In genomic region chr15:64485796-64486195, GRCh38 we compare ENCODE assay signal across 14 cellular contexts. TPM values are rescaled to one million over a fixed set of nuclear protein-coding genes. Genes with fewer than 3 reads are reported as not detected.
DNase-seq lines count a peak whose midpoint lies in the region; ATAC-seq lines count a peak whose summit lies in the region.
"Had no signal": no experiment of that assay in that cellular context is flagged by ENCODE, and none has a peak within 500 bp of the region (broad histone marks: within the 10 kb centered on the region; RNA-seq: fewer than 3 reads in every experiment).

No MANE protein-coding gene starts in this region.

- peaks cover 22% of the 10 kb centered on the region for H3K4me1 Mint-ChIP-seq in stimulated activated naive CD8-positive, alpha-beta T cell treated with anti-CD3 and anti-CD28 coated beads, Interleukin-15, amount 100 ng/mL, for 72 hours
- peaks cover 5% of the 10 kb centered on the region for H3K4me1 Mint-ChIP-seq in activated T-helper 17 cell treated with anti-CD3 and anti-CD28 coated beads, Interleukin-2, amount 50 U/mL, for 72 hours
- H3K4me1 Mint-ChIP-seq in stimulated activated effector memory CD8-positive, alpha-beta T cell treated with anti-CD3 and anti-CD28 coated beads, Interleukin-12 subunit alpha, Interleukin-12 subunit beta, amount 100 ng/mL, for 72 hours = no peaks in the 10 kb centered on the region

- H3K27me3 Mint-ChIP-seq in stimulated activated naive CD8-positive, alpha-beta T cell treated with anti-CD3 and anti-CD28 coated beads, Interleukin-15, amount 100 ng/mL, for 72 hours = no peaks in the 10 kb centered on the region
- no peaks in the 10 kb centered on the region for H3K27me3 Mint-ChIP-seq in activated T-helper 17 cell treated with anti-CD3 and anti-CD28 coated beads, Interleukin-2, amount 50 U/mL, for 72 hours
- H3K27me3 Mint-ChIP-seq: CD4-positive, alpha-beta memory T cell had no signal

- H3K9me3 Mint-ChIP-seq in stimulated activated naive CD8-positive, alpha-beta T cell treated with anti-CD3 and anti-CD28 coated beads, Interleukin-15, amount 100 ng/mL, for 72 hours = no peaks in the 10 kb centered on the region
- no peaks in the 10 kb centered on the region for H3K9me3 Mint-ChIP-seq in activated T-helper 17 cell treated with anti-CD3 and anti-CD28 coated beads, Interleukin-2, amount 50 U/mL, for 72 hours
- H3K9me3 Mint-ChIP-seq in stimulated activated effector memory CD8-positive, alpha-beta T cell treated with anti-CD3 and anti-CD28 coated beads, Interleukin-12 subunit alpha, Interleukin-12 subunit beta, amount 100 ng/mL, for 72 hours = no peaks in the 10 kb centered on the region
- H3K9me3 Mint-ChIP-seq: CD4-positive, alpha-beta memory T cell had no signal

- no peak overlapping the region for H3K27ac Mint-ChIP-seq in stimulated activated naive CD8-positive, alpha-beta T cell treated with anti-CD3 and anti-CD28 coated beads, Interleukin-15, amount 100 ng/mL, for 72 hours
- H3K27ac Mint-ChIP-seq in activated T-helper 17 cell treated with anti-CD3 and anti-CD28 coated beads, Interleukin-2, amount 50 U/mL, for 72 hours = no peak overlapping the region
- no peak overlapping the region for H3K27ac Mint-ChIP-seq in stimulated activated effector memory CD8-positive, alpha-beta T cell treated with anti-CD3 and anti-CD28 coated beads, Interleukin-12 subunit alpha, Interleukin-12 subunit beta, amount 100 ng/mL, for 72 hours

- DNase-seq in stimulated activated naive CD8-positive, alpha-beta T cell treated with anti-CD3 and anti-CD28 coated beads, Interleukin-15, amount 100 ng/mL, for 72 hours = no peak
- DNase-seq in stimulated activated naive CD8-positive, alpha-beta T cell treated with anti-CD3 and anti-CD28 coated beads, Interleukin-15, Interleukin-2, amounts not matched to agents 100 U/mL and 50 U/mL, for 24 hours = no peak
- DNase-seq in stimulated activated effector memory CD8-positive, alpha-beta T cell treated with anti-CD3 and anti-CD28 coated beads, Interleukin-12 subunit alpha, Interleukin-12 subunit beta, amount 100 ng/mL, for 72 hours (ENCODE audit: low spot score in 2 of 2) = no peak
- DNase-seq in NAMALWA (ENCODE audit: low spot score) = no peak
- DNase-seq in NCI-H2227 (lab: John Stamatoyannopoulos, UW; ENCODE audit: unreplicated experiment) = no peak
- DNase-seq: C1 segment of cervical spinal cord; Caco-2; CD4-positive, alpha-beta memory T cell; DMS153; DND-41; GM23248; H7; HCEC 1CT had no signal

- H3K36me3 Mint-ChIP-seq in activated T-helper 17 cell treated with anti-CD3 and anti-CD28 coated beads, Interleukin-2, amount 50 U/mL, for 72 hours (ENCODE audit: low read depth) = peaks cover 11% of the 10 kb centered on the region
- peaks cover 42% of the 10 kb centered on the region for H3K36me3 Mint-ChIP-seq in stimulated activated effector memory CD8-positive, alpha-beta T cell treated with anti-CD3 and anti-CD28 coated beads, Interleukin-12 subunit alpha, Interleukin-12 subunit beta, amount 100 ng/mL, for 72 hours

- no peak overlapping the region for H3K4me3 Mint-ChIP-seq in stimulated activated naive CD8-positive, alpha-beta T cell treated with anti-CD3 and anti-CD28 coated beads, Interleukin-15, amount 100 ng/mL, for 72 hours
- no peak overlapping the region for H3K4me3 Mint-ChIP-seq in activated T-helper 17 cell treated with anti-CD3 and anti-CD28 coated beads, Interleukin-2, amount 50 U/mL, for 72 hours
- no peak overlapping the region for H3K4me3 Mint-ChIP-seq in stimulated activated effector memory CD8-positive, alpha-beta T cell treated with anti-CD3 and anti-CD28 coated beads, Interleukin-12 subunit alpha, Interleukin-12 subunit beta, amount 100 ng/mL, for 72 hours
- H3K4me3 Mint-ChIP-seq: CD4-positive, alpha-beta memory T cell had no signal

- peak; percentile 54 for ATAC-seq in stimulated activated naive CD8-positive, alpha-beta T cell treated with anti-CD3 and anti-CD28 coated beads, Interleukin-15, amount 100 ng/mL, for 72 hours
- no peak for ATAC-seq in stimulated activated naive CD8-positive, alpha-beta T cell treated with anti-CD3 and anti-CD28 coated beads, Interleukin-15, Interleukin-2, amounts not matched to agents 100 U/mL and 50 U/mL, for 24 hours
- ATAC-seq in activated T-helper 17 cell treated with anti-CD3 and anti-CD28 coated beads, Interleukin-2, amount 50 U/mL, for 72 hours (replicated peaks) = peak; percentile 44
- peak; percentile 55 for ATAC-seq in stimulated activated effector memory CD8-positive, alpha-beta T cell treated with anti-CD3 and anti-CD28 coated beads, Interleukin-12 subunit alpha, Interleukin-12 subunit beta, amount 100 ng/mL, for 72 hours

RNA-seq across cellular contexts. Expression of gene ZNF609, which starts 25.4 kb away (rescaled TPM):
- 10 to 100 TPM; 27.3 to 41.2 TPM for total RNA-seq in activated T-helper 17 cell treated with anti-CD3 and anti-CD28 coated beads, Interleukin-2, amount 50 U/mL, for 72 hours
